In genomic region chr19:8552810-8553209, GRCh38 we compare ENCODE assay signal across 1 cellular context.
TF ChIP-seq lines count a peak whose summit lies in the region.

No MANE protein-coding gene starts in this region.

TF ChIP-seq in HEK293, 187 proteins besides CTCF, POLR2A, EP300 and RAD21 (continued from another document and continues in another):
- no peak for TF ChIP-seq TSHZ1 (tag by site-specific recombination; IDR thresholded peaks at IDR 0.05; ENCODE audit: borderline replicate concordance)
- no peak for TF ChIP-seq ZNF785 (tag by site-specific recombination; IDR thresholded peaks at IDR 0.05)
- TF ChIP-seq ZNF148 (tag by site-specific recombination; IDR thresholded peaks at IDR 0.05; ENCODE audit: borderline replicate concordance): 0 out of 2 replicates have a peak, but pooled peaks have one; percentile 17
- TF ChIP-seq ZSCAN16 (tag by site-specific recombination; IDR thresholded peaks at IDR 0.05): no peak
- no peak for TF ChIP-seq ZNF501 (tag by site-specific recombination; IDR thresholded peaks at IDR 0.05)
- no peak for TF ChIP-seq PBX3 (CRISPR knock-in tag; IDR thresholded peaks at IDR 0.05)
- TF ChIP-seq ZNF777 (tag by site-specific recombination; IDR thresholded peaks at IDR 0.05; ENCODE audit: borderline replicate concordance): 0 out of 2 replicates have a peak, but pooled peaks have one; percentile 9
- no peak for TF ChIP-seq ZNF660 (tag by site-specific recombination; IDR thresholded peaks at IDR 0.05)
- no peak for TF ChIP-seq ZNF169 (tag by site-specific recombination; IDR thresholded peaks at IDR 0.05)
- no peak for TF ChIP-seq WT1 (tag by site-specific recombination; IDR thresholded peaks at IDR 0.05)
- TF ChIP-seq ZNF768 (tag by site-specific recombination; IDR thresholded peaks at IDR 0.05): no peak
- TF ChIP-seq ZNF560 (tag by site-specific recombination; IDR thresholded peaks at IDR 0.05; ENCODE audit: borderline replicate concordance): no peak
- TF ChIP-seq ZEB2 (tag by site-specific recombination; IDR thresholded peaks at IDR 0.05): no peak
- TF ChIP-seq ZNF600 (tag by site-specific recombination; IDR thresholded peaks at IDR 0.05): no peak
- no peak for TF ChIP-seq ZNF311 (tag by site-specific recombination; IDR thresholded peaks at IDR 0.05; ENCODE audit: borderline replicate concordance)
- peak; percentile 56 for TF ChIP-seq EGR2 (tag by site-specific recombination; IDR thresholded peaks at IDR 0.05; ENCODE audit: low read depth)
- TF ChIP-seq ZNF792 (tag by site-specific recombination; IDR thresholded peaks at IDR 0.05): no peak
- no peak for TF ChIP-seq ZSCAN23 (tag by site-specific recombination; IDR thresholded peaks at IDR 0.05)
- TF ChIP-seq ZFP37 (tag by site-specific recombination; IDR thresholded peaks at IDR 0.05): no peak
- TF ChIP-seq ZNF19 (tag by site-specific recombination; IDR thresholded peaks at IDR 0.05; ENCODE audit: low read depth): no peak
- TF ChIP-seq ZNF280D (tag by site-specific recombination; IDR thresholded peaks at IDR 0.05): no peak
- TF ChIP-seq ELK4 (IDR thresholded peaks at IDR 0.05; ENCODE audit: borderline replicate concordance, low read depth, low read length): no peak
- no peak for TF ChIP-seq KLF1 (tag by site-specific recombination; IDR thresholded peaks at IDR 0.05)
- TF ChIP-seq ZNF133 (tag by site-specific recombination; IDR thresholded peaks at IDR 0.05): no peak
- TF ChIP-seq ZNF416 (tag by site-specific recombination; IDR thresholded peaks at IDR 0.05): no peak
- TF ChIP-seq ZNF354C (tag by site-specific recombination; IDR thresholded peaks at IDR 0.05; ENCODE audit: borderline replicate concordance, low read depth): no peak
- no peak for TF ChIP-seq BCL11A (tag by site-specific recombination; IDR thresholded peaks at IDR 0.05; ENCODE audit: low read depth)
- no peak for TF ChIP-seq ZBTB20 (tag by site-specific recombination; IDR thresholded peaks at IDR 0.05)
- no peak for TF ChIP-seq ZSCAN4 (tag by site-specific recombination; IDR thresholded peaks at IDR 0.05)
- TF ChIP-seq ZSCAN30 (tag by site-specific recombination; IDR thresholded peaks at IDR 0.05): no peak
- TF ChIP-seq KLF16 (tag by site-specific recombination; IDR thresholded peaks at IDR 0.05): no peak
- no peak for TF ChIP-seq GFI1B (tag by site-specific recombination; IDR thresholded peaks at IDR 0.05)
- no peak for TF ChIP-seq ZBTB21 (tag by site-specific recombination; IDR thresholded peaks at IDR 0.05)
- TF ChIP-seq ZNF629 (tag by site-specific recombination; IDR thresholded peaks at IDR 0.05): 0 out of 2 replicates have a peak, but pooled peaks have one; percentile 12
- TF ChIP-seq ZBTB26 (tag by site-specific recombination; optimal IDR thresholded peaks at IDR 0.05): no peak
- TF ChIP-seq MYNN (tag by site-specific recombination; IDR thresholded peaks at IDR 0.05; ENCODE audit: borderline replicate concordance): no peak
- TF ChIP-seq KLF9 (tag by site-specific recombination; IDR thresholded peaks at IDR 0.05; ENCODE audit: low read depth): no peak
- no peak for TF ChIP-seq HOXA7 (CRISPR knock-in tag; IDR thresholded peaks at IDR 0.05; ENCODE audit: borderline replicate concordance)
- no peak for TF ChIP-seq ZSCAN18 (tag by site-specific recombination; IDR thresholded peaks at IDR 0.05)
- no peak for TF ChIP-seq ZBTB10 (tag by site-specific recombination; IDR thresholded peaks at IDR 0.05)
- TF ChIP-seq ZNF707 (tag by site-specific recombination; IDR thresholded peaks at IDR 0.05): no peak
- no peak for TF ChIP-seq ZNF10 (tag by site-specific recombination; IDR thresholded peaks at IDR 0.05)
- TF ChIP-seq ZNF202 (tag by site-specific recombination; IDR thresholded peaks at IDR 0.05; ENCODE audit: borderline replicate concordance): no peak
